In genomic region chr16:5134739-5135452, GRCh38 we compare ENCODE assay signal across 8 cellular contexts. TPM values are rescaled to one million over a fixed set of nuclear protein-coding genes. Genes with fewer than 3 reads are reported as not detected.
A peak's percentile ranks its signal among the peaks of the same experiment; 100 is the strongest.
DNase-seq lines count a peak whose midpoint lies in the region; FAIRE-seq and TF ChIP-seq lines count a peak whose summit lies in the region.
"Not testable (repeated sequence)": the region's sequence is repeated elsewhere in the genome, so short reads cannot be mapped to it uniquely, and the experiment has no call there.

No MANE protein-coding gene starts in this region.

- H3K18ac ChIP-seq in H1 (ENCODE audit: extremely low read depth, low read length) (peak overlapping the region; percentile 78; the same call in 1 of the 2 replicates), neuronal stem cell (ENCODE audit: low read length) (peak overlapping the region; percentile 13)

- POLR2A ChIA-PET in H1 (lab: Charles Lee; ENCODE audit: partially characterized antibody): interaction anchor here (0.6 to 2.0 kb wide), 7 partner anchors 10 to 100 kb away, joined by 3 to 4 read pairs (median 3); no protein-coding TSS in a partner anchor

- not testable (repeated sequence) for H4K20me1 ChIP-seq in H1 (replicated peaks in 1 of 2; ENCODE audit: control insufficient read depth in 1 of 2, insufficient read depth in 2 of 2, low read length in 2 of 2)

- peak overlapping the region; percentile 98 for H2BK5ac ChIP-seq in H1 (ENCODE audit: low read depth, low read length)
- not testable (repeated sequence) for H2BK5ac ChIP-seq in neuronal stem cell (ENCODE audit: low read length)

- TF ChIP-seq RAD21 in H1 (IDR thresholded peaks at IDR 0.05 in 1 of 2, conservative IDR thresholded peaks at IDR 0.05 in 1 of 2; ENCODE audit: low read depth in 2 of 2, low read length in 2 of 2): not testable (repeated sequence)
- TF ChIP-seq RAD21 in liver (IDR thresholded peaks at IDR 0.05): peak in 1 of 2 donors; percentile 12

- not testable (repeated sequence) for TF ChIP-seq CTCF in H1 (IDR thresholded peaks at IDR 0.05; ENCODE audit: control extremely low read depth in 1 of 3, insufficient read depth in 1 of 3, low read depth in 1 of 3, low read length in 3 of 3); liver (IDR thresholded peaks at IDR 0.05; ENCODE audit: low read depth, low read length, missing input control)

- H3K79me1 ChIP-seq in H1 (ENCODE audit: low read depth, low read length); neuronal stem cell (ENCODE audit: low read depth, low read length): not testable (repeated sequence)

- not testable (repeated sequence) for H3K27me3 ChIP-seq in HUES48 (ENCODE audit: control insufficient read depth, insufficient read depth, low read length); NT2/D1 (ENCODE audit: insufficient read depth, insufficient read length); H1 (replicated peaks in 1 of 4; ENCODE audit: control insufficient read depth in 3 of 4, extremely low read depth in 1 of 4, insufficient read depth in 3 of 4, low read length in 3 of 4); liver (ENCODE audit: control insufficient read depth in 4 of 4, insufficient read depth in 4 of 4, low read length in 3 of 4); neuronal stem cell (ENCODE audit: control insufficient read depth in 3 of 3, insufficient read depth in 3 of 3, low read depth in 1 of 3, low read length in 3 of 3)

- CTCF ChIA-PET in H1 (lab: Charles Lee; ENCODE audit: partially characterized antibody): not testable (repeated sequence)

- peak overlapping the region; percentile 18; the same call in 1 of the 2 replicates for H3K9ac ChIP-seq in ES-I3 (ENCODE audit: low read depth, low read length)
- H3K9ac ChIP-seq in HUES48 (ENCODE audit: low read depth, low read length): peak overlapping the region; percentile 5; the same call in 1 of the 2 replicates
- H3K9ac ChIP-seq in NT2/D1 (ENCODE audit: insufficient read length, low read depth); liver (ENCODE audit: low read depth in 1 of 2, low read length in 2 of 2); neuronal stem cell (ENCODE audit: low read depth, low read length, poor library complexity): not testable (repeated sequence)
- peak overlapping the region in 1 of 4 experiments; percentile 48; a peak in 2 of 7 replicates for H3K9ac ChIP-seq in H1 (replicated peaks in 1 of 4; ENCODE audit: extremely low read depth in 1 of 4, low read depth in 3 of 4, low read length in 3 of 4)

- not testable (repeated sequence) for H3K23me2 ChIP-seq in H1 (ENCODE audit: low read depth, low read length)

- not testable (repeated sequence) for H2AFZ ChIP-seq in H1 (ENCODE audit: low read length); neuronal stem cell (ENCODE audit: low read length)

- H3K4me3 ChIP-seq in HUES48 (ENCODE audit: low read depth, low read length) (0 out of 2 replicates have a peak overlapping the region, but pooled peaks have one; percentile 9), neuronal stem cell (ENCODE audit: low read length in 2 of 2) (peak overlapping the region in 1 of 2 donors; percentile 64)
- H3K4me3 ChIP-seq in NT2/D1 (ENCODE audit: insufficient read length, low read depth); H1 (ENCODE audit: extremely low read depth in 1 of 4, insufficient read depth in 2 of 4, low read depth in 3 of 4, low read length in 4 of 4); liver (ENCODE audit: low read depth in 1 of 3, low read length in 3 of 3): not testable (repeated sequence)

- not testable (repeated sequence) for TF ChIP-seq POLR2A in H1 (IDR thresholded peaks at IDR 0.05; ENCODE audit: control extremely low read depth in 1 of 2, low read depth in 2 of 2, low read length in 2 of 2)

- TF ChIP-seq EP300 in H1 (IDR thresholded peaks at IDR 0.05; ENCODE audit: borderline replicate concordance in 1 of 2, low read depth in 2 of 2, low read length in 2 of 2): not testable (repeated sequence)

- H4K91ac ChIP-seq in H1 (replicated peaks; ENCODE audit: insufficient read length, low read length): peak overlapping the region; percentile 85
- H4K91ac ChIP-seq in neuronal stem cell (ENCODE audit: low read depth, low read length, poor library complexity): not testable (repeated sequence)

- H3K36me3 ChIP-seq in ES-I3 (ENCODE audit: insufficient read depth, low read length); HUES48 (ENCODE audit: control insufficient read depth, insufficient read depth, low read length); NT2/D1 (ENCODE audit: insufficient read depth, insufficient read length, low read length); H1 (ENCODE audit: control insufficient read depth in 2 of 4, insufficient read depth in 4 of 4, low read length in 3 of 4); liver (ENCODE audit: control insufficient read depth in 4 of 4, insufficient read depth in 3 of 4, low read depth in 1 of 4, low read length in 3 of 4); neuronal stem cell (replicated peaks in 1 of 2; ENCODE audit: control insufficient read depth in 2 of 2, insufficient read depth in 2 of 2, low read length in 2 of 2): not testable (repeated sequence)

- H3K27ac ChIP-seq in HUES48 (ENCODE audit: low read depth, low read length) (peak overlapping the region; percentile 77), H1 (ENCODE audit: low read depth, low read length) (peak overlapping the region; percentile 14; the same call in 1 of the 2 replicates)
- H3K27ac ChIP-seq in liver (ENCODE audit: low read depth in 1 of 2, low read length in 2 of 2); neuronal stem cell (replicated peaks; ENCODE audit: low read length): not testable (repeated sequence)

- H4K5ac ChIP-seq in H1 (ENCODE audit: insufficient read length, low read depth, low read length): peak overlapping the region; percentile 92

- peak; percentile 54 for DNase-seq in NT2/D1 (ENCODE audit: low read depth, low spot score)
- DNase-seq in H1 (ENCODE audit: low read depth in 1 of 2, low spot score in 2 of 2): peak; percentile 34 to 62
- DNase-seq in iPS DF 19.7 (ENCODE audit: low read depth, low spot score): peak; percentile 38
- peak; percentile 31 for DNase-seq in iPS-NIHi11 (ENCODE audit: low spot score)
- not testable (repeated sequence) for DNase-seq in neuronal stem cell (ENCODE audit: low spot score)

- peak overlapping the region; percentile 45 to 55 for H3K4me2 ChIP-seq in H1 (ENCODE audit: insufficient read depth in 1 of 2, low read depth in 2 of 2, low read length in 2 of 2)
- H3K4me2 ChIP-seq in neuronal stem cell (ENCODE audit: insufficient read depth, low read length, poor library complexity, severe bottlenecking): not testable (repeated sequence)

- H3K23ac ChIP-seq in H1 (ENCODE audit: insufficient read length); neuronal stem cell (ENCODE audit: low read depth, low read length, poor library complexity): not testable (repeated sequence)

- not testable (repeated sequence) for H3K4me1 ChIP-seq in ES-I3 (ENCODE audit: insufficient read depth, low read length); NT2/D1 (ENCODE audit: insufficient read depth, insufficient read length); liver (ENCODE audit: control insufficient read depth in 4 of 4, insufficient read depth in 4 of 4, low read length in 3 of 4); neuronal stem cell (ENCODE audit: control insufficient read depth in 2 of 2, insufficient read depth in 1 of 2, low read depth in 1 of 2, low read length in 2 of 2)
- H3K4me1 ChIP-seq in HUES48 (ENCODE audit: control insufficient read depth, insufficient read depth, low read length) (peaks cover 19% of the 10 kb centered on the region), H1 (replicated peaks in 1 of 4; ENCODE audit: control insufficient read depth in 3 of 4, insufficient read depth in 4 of 4, low read length in 3 of 4) (peaks cover 3 to 12% (median 6%) of the 10 kb centered on the region in 4 experiments; a peak in 6 of 7 replicates)

- H2BK120ac ChIP-seq in H1 (replicated peaks; ENCODE audit: low read depth, low read length); neuronal stem cell (ENCODE audit: low read depth, low read length): not testable (repeated sequence)

- not testable (repeated sequence) for H3K4ac ChIP-seq in H1 (replicated peaks; ENCODE audit: insufficient read length, low read depth, low read length); neuronal stem cell (ENCODE audit: low read length)

- not testable (repeated sequence) for H4K8ac ChIP-seq in H1 (ENCODE audit: extremely low read depth, insufficient read depth, low read length); neuronal stem cell (ENCODE audit: low read depth, low read length)

- not testable (repeated sequence) for H3K56ac ChIP-seq in H1 (replicated peaks; ENCODE audit: insufficient read length, low read depth, low read length)

- peak overlapping the region; percentile 98 for H2BK12ac ChIP-seq in H1 (ENCODE audit: low read depth, low read length)
- not testable (repeated sequence) for H2BK12ac ChIP-seq in neuronal stem cell (ENCODE audit: low read length)

- H2BK15ac ChIP-seq in H1 (ENCODE audit: low read length); neuronal stem cell (ENCODE audit: low read length): not testable (repeated sequence)

- 6% methylated on average over 13 of the region's 13 CpGs; no CpG with 5 or more reads in 1 of the 2 experiments for WGBS in H1 (ENCODE audit: extremely low coverage in 1 of 2, insufficient coverage in 1 of 2, insufficient read length in 1 of 2, insufficient replicate concordance in 2 of 2, low coverage in 1 of 2, low lambda C conversion rate in 2 of 2, missing lambda C conversion rate in 1 of 2), 2 experiments
- 45% methylated on average over 13 of the region's 13 CpGs for WGBS in liver
- WGBS in neuronal stem cell (ENCODE audit: extremely low coverage in 2 of 2, insufficient read length in 2 of 2, insufficient replicate concordance in 1 of 2), 2 donors: no CpG with 5 or more reads among the region's 13 CpGs

- not testable (repeated sequence) for FAIRE-seq in H1 (lab: Jason Lieb, UNC)

- not testable (repeated sequence) for H3K14ac ChIP-seq in H1 (ENCODE audit: insufficient read length); neuronal stem cell (ENCODE audit: low read length)

- 0 out of 2 replicates have a peak overlapping the region, but pooled peaks have one; percentile 82 for H2AK5ac ChIP-seq in H1 (ENCODE audit: low read depth, low read length)
- H2AK5ac ChIP-seq in neuronal stem cell (ENCODE audit: low read depth, low read length): not testable (repeated sequence)

- H3K79me2 ChIP-seq in H1 (ENCODE audit: control insufficient read depth in 1 of 2, insufficient read depth in 2 of 2, low read length in 2 of 2): not testable (repeated sequence)

- 0 out of 2 replicates have a peak overlapping the region, but pooled peaks have one; percentile 72 for H2BK20ac ChIP-seq in H1 (ENCODE audit: low read length)

- not testable (repeated sequence) for H3K9me3 ChIP-seq in ES-I3 (ENCODE audit: control insufficient read depth, insufficient read depth, low read length); HUES48 (ENCODE audit: control insufficient read depth, insufficient read depth, low read length); NT2/D1 (ENCODE audit: insufficient read depth, low read length); H1 (ENCODE audit: insufficient read depth in 2 of 2, low read depth in 1 of 2, low read length in 1 of 2); liver (ENCODE audit: control insufficient read depth in 4 of 4, low read length in 3 of 4); neuronal stem cell (replicated peaks in 1 of 2; ENCODE audit: control insufficient read depth in 2 of 2, insufficient read depth in 1 of 2, low read depth in 1 of 2, low read length in 2 of 2)

RNA-seq across cellular contexts. Expression of gene EEF2KMT, which starts 37.3 kb away (rescaled TPM):
- 30.8 and 35.8 TPM in 2 replicates for total RNA-seq in H1 (2021; fragmentation: NEBNext Ultra II Directional; extraction: Animal tissue kit (Norgen Biotek cat#: 25700))
- polyA plus RNA-seq in H1 (2011; rRNA removed): 37.0 and 52.6 TPM in 2 replicates
- 29.7 TPM for polyA plus RNA-seq in H1 (2011; cell fraction: cytosol; rRNA removed)
- polyA plus RNA-seq in H1 (2011; cell fraction: nucleus; rRNA removed): 46.0 TPM
- 24.0 to 30.6 TPM (median 26.5 TPM) in 4 replicates for polyA plus RNA-seq in H1 (2012, experiment 1 of 2)
- polyA plus RNA-seq in H1 (2012, experiment 2 of 2): 28.6 TPM
- 16.5 TPM for polyA plus RNA-seq in H1 (2013, experiment 1 of 2)
- polyA plus RNA-seq in H1 (2013, experiment 2 of 2): 16.8 TPM
- polyA minus RNA-seq in H1 (2011; rRNA and poly(A)+ RNA removed): 19.9 and 26.2 TPM in 2 replicates
- polyA minus RNA-seq in H1 (2011; cell fraction: cytosol; rRNA and poly(A)+ RNA removed): 13.4 TPM
- polyA minus RNA-seq in H1 (2011; cell fraction: nucleus; rRNA and poly(A)+ RNA removed): 26.9 TPM
- total RNA-seq in liver: 1 to 10 TPM; 4.2 to 6.0 TPM
- 10 to 100 TPM in 1 of 2 donors, 1 to 10 TPM in 1; 8.6 to 11.4 TPM for polyA plus RNA-seq in liver
- 9.2 TPM for polyA plus RNA-seq in neuronal stem cell (2013, experiment 1 of 2)
- polyA plus RNA-seq in neuronal stem cell (2013, experiment 2 of 2): 8.9 TPM
